Comparison of ENCODE assay signal across 1 cellular context in genomic region chr5:12675956-12676355, GRCh38.
TF ChIP-seq lines count a peak whose summit lies in the region.

No MANE protein-coding gene starts in this region.

TF ChIP-seq in K562, 482 proteins besides CTCF, POLR2A, EP300 and RAD21 (continued from another document):
- TF ChIP-seq HNRNPL (IDR thresholded peaks at IDR 0.05; ENCODE audit: low read depth, low read length) (no peak), MAFF (IDR thresholded peaks at IDR 0.05; ENCODE audit: low read length) (peak; percentile 96)
